ENCODE assay signal across 26 cellular contexts in the genomic region with DNA sequence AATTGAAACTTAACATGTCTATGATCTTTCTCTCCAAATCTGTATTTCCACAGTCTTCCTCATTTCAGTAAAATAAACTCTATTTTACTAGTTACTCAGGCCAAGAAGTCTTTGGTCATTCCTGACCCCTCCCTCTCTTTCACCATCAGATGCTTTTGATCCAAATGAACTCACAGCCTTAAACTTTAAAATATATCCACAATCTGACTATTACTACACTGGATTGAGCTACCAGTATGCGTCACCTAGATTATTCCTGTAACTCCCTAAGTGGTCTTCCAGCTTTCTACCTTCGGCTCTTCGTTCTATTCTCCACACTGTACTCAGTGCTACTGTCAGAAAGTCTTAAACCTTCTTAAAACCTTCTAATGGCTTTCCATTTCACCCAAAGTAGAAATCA.
"Had no signal": no experiment of that assay in that cellular context is flagged by ENCODE, and none has a peak within 500 bp of the region (broad histone marks: within the 10 kb centered on the region; RNA-seq: fewer than 3 reads in every experiment).

No MANE protein-coding gene starts in this region.

- H3K36me3 ChIP-seq: cardiac muscle cell, colonic mucosa, ovary, transverse colon had no signal

- H3K4me1 ChIP-seq: ascending aorta, colonic mucosa, sigmoid colon, stomach, testis, transverse colon had no signal

- H2AFZ ChIP-seq: hepatocyte had no signal

- H3K27ac ChIP-seq: ascending aorta, cardiac muscle cell, colonic mucosa, hepatocyte, ovary, sigmoid colon, stomach, testis, transverse colon had no signal

- H3K79me2 ChIP-seq: hepatocyte had no signal

- H3K27me3 ChIP-seq: ascending aorta, cardiac muscle cell, colonic mucosa, hepatocyte, ovary, sigmoid colon, stomach, testis, transverse colon had no signal

- DNase-seq: activated CD4-positive, alpha-beta T cell treated with anti-CD3 and anti-CD28 coated beads for 4 hours; activated CD4-positive, alpha-beta T cell treated with anti-CD3 and anti-CD28 coated beads, Interleukin-2, amount 50 U/mL, for 48 hours; activated CD8-positive, alpha-beta memory T cell treated with anti-CD3 and anti-CD28 coated beads for 24 hours; activated effector memory CD4-positive, alpha-beta T cell treated with Interleukin-2 at 50 U/mL for 16 hours; activated naive CD4-positive, alpha-beta T cell treated with Interleukin-2 at 50 U/mL for 16 hours; cerebellar nuclear complex; colonic mucosa; effector memory CD4-positive, alpha-beta T cell; erythroblast; islet precursor cell; mammary epithelial cell; naive thymus-derived CD4-positive, alpha-beta T cell; ovary; retina; sigmoid colon; stimulated activated CD4-positive, alpha-beta T cell treated with anti-CD3 and anti-CD28 coated beads, Interleukin-15, amount 100 ng/mL, for 24 hours; stimulated activated CD4-positive, alpha-beta T cell treated with anti-CD3 and anti-CD28 coated beads, Interleukin-2, amount 100 ng/mL, for 24 hours; stimulated activated naive B cell treated with anti-CD40 and anti-IgM and Interleukin-4, amounts not matched to agents 10 μg/mL and 1 μg/mL and 100 μg/mL, for 72 hours; stomach; T-helper 1 cell; testis; transverse colon had no signal

- H3K9me3 ChIP-seq: ascending aorta, colonic mucosa, ovary, sigmoid colon, stomach, testis, transverse colon had no signal

- H3K4me2 ChIP-seq: hepatocyte, smooth muscle cell had no signal

- H3K4me3 ChIP-seq: ascending aorta, cardiac muscle cell, colonic mucosa, hepatocyte, ovary, sigmoid colon, smooth muscle cell, stomach, testis, transverse colon had no signal
